1 cellular context compared by ENCODE assay signal in the genomic region with DNA sequence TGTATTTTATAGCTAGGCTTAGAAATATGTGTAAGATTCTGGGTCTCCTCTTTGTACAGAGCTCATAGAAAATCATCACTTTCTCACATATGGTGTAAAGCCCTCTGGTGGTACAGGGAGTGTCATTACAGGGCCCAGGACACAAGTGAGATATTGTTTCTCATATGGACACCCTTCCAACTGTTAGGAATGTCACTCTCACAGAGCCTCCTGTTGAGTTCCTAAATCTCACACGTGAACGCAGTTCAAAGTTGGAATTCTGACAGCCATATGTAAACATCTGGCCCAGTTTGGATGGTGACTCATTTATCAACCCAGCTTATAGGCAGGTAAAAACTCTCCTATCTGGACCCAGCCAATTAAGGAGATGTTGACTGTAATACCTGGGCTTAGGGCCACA.
TF ChIP-seq lines count a peak whose summit lies in the region.

No MANE protein-coding gene starts in this region.

TF ChIP-seq in HepG2, 621 proteins besides CTCF, POLR2A, EP300 and RAD21 (continued from another document and continues in another):
- TF ChIP-seq, protein P1, sequence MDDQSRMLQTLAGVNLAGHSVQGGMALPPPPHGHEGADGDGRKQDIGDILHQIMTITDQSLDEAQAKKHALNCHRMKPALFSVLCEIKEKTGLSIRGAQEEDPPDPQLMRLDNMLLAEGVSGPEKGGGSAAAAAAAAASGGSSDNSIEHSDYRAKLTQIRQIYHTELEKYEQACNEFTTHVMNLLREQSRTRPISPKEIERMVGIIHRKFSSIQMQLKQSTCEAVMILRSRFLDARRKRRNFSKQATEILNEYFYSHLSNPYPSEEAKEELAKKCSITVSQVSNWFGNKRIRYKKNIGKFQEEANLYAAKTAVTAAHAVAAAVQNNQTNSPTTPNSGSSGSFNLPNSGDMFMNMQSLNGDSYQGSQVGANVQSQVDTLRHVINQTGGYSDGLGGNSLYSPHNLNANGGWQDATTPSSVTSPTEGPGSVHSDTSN (CRISPR knock-in tag; IDR thresholded peaks at IDR 0.05; ENCODE audit: borderline replicate concordance), result no peak
- TF ChIP-seq, protein P2, sequence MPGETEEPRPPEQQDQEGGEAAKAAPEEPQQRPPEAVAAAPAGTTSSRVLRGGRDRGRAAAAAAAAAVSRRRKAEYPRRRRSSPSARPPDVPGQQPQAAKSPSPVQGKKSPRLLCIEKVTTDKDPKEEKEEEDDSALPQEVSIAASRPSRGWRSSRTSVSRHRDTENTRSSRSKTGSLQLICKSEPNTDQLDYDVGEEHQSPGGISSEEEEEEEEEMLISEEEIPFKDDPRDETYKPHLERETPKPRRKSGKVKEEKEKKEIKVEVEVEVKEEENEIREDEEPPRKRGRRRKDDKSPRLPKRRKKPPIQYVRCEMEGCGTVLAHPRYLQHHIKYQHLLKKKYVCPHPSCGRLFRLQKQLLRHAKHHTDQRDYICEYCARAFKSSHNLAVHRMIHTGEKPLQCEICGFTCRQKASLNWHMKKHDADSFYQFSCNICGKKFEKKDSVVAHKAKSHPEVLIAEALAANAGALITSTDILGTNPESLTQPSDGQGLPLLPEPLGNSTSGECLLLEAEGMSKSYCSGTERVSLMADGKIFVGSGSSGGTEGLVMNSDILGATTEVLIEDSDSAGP (CRISPR knock-in tag; IDR thresholded peaks at IDR 0.05; ENCODE audit: borderline replicate concordance), result no peak
- no peak for TF ChIP-seq IKZF4 (CRISPR knock-in tag; IDR thresholded peaks at IDR 0.05; ENCODE audit: borderline replicate concordance, low read depth, not compliant biosample characterization)
- no peak for TF ChIP-seq DZIP1 (CRISPR knock-in tag; IDR thresholded peaks at IDR 0.05)
- no peak for TF ChIP-seq ZNF577 (CRISPR knock-in tag; IDR thresholded peaks at IDR 0.05; ENCODE audit: borderline replicate concordance, low read depth)
- no peak for TF ChIP-seq ZBTB8A (CRISPR knock-in tag; IDR thresholded peaks at IDR 0.05; ENCODE audit: borderline replicate concordance, low read depth)
- TF ChIP-seq ZNF570 (CRISPR knock-in tag; IDR thresholded peaks at IDR 0.05; ENCODE audit: borderline replicate concordance), result no peak
- TF ChIP-seq TCF7L2 (IDR thresholded peaks at IDR 0.05; ENCODE audit: low read depth, low read length), result no peak
- no peak for TF ChIP-seq NR2C2 (CRISPR knock-in tag; IDR thresholded peaks at IDR 0.05; ENCODE audit: borderline replicate concordance)
- no peak for TF ChIP-seq ZSCAN25 (CRISPR knock-in tag; IDR thresholded peaks at IDR 0.05)
- peak; percentile 32; the same call in 1 of the 2 replicates for TF ChIP-seq ZNF614 (CRISPR knock-in tag; IDR thresholded peaks at IDR 0.05; ENCODE audit: borderline replicate concordance)
- TF ChIP-seq IRF2 (CRISPR knock-in tag; IDR thresholded peaks at IDR 0.05), result no peak
- TF ChIP-seq SMYD3 (CRISPR knock-in tag; IDR thresholded peaks at IDR 0.05), result no peak
- TF ChIP-seq GATAD1 (CRISPR knock-in tag; IDR thresholded peaks at IDR 0.05), result no peak
- no peak for TF ChIP-seq XRCC5 (optimal IDR thresholded peaks at IDR 0.05; ENCODE audit: low read length)
- no peak for TF ChIP-seq CREB1 (IDR thresholded peaks at IDR 0.05)
- no peak; the same call in 1 of the 2 replicates for TF ChIP-seq CREB1 (CRISPR knock-in tag; IDR thresholded peaks at IDR 0.05)
- no peak for TF ChIP-seq RFX5 (IDR thresholded peaks at IDR 0.05; ENCODE audit: low read depth, low read length)
- peak; percentile 51; the same call in 1 of the 2 replicates for TF ChIP-seq HMG20A (CRISPR knock-in tag; IDR thresholded peaks at IDR 0.05; ENCODE audit: borderline replicate concordance)
- no peak for TF ChIP-seq GABPB1 (CRISPR knock-in tag; IDR thresholded peaks at IDR 0.05)
- no peak for TF ChIP-seq ZNF337 (CRISPR knock-in tag; IDR thresholded peaks at IDR 0.05; ENCODE audit: borderline replicate concordance, low read depth)
- TF ChIP-seq, protein P3, sequence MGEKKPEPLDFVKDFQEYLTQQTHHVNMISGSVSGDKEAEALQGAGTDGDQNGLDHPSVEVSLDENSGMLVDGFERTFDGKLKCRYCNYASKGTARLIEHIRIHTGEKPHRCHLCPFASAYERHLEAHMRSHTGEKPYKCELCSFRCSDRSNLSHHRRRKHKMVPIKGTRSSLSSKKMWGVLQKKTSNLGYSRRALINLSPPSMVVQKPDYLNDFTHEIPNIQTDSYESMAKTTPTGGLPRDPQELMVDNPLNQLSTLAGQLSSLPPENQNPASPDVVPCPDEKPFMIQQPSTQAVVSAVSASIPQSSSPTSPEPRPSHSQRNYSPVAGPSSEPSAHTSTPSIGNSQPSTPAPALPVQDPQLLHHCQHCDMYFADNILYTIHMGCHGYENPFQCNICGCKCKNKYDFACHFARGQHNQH (CRISPR knock-in tag; IDR thresholded peaks at IDR 0.05), result peak; percentile 40; the same call in 1 of the 2 replicates
- TF ChIP-seq ZNF350 (CRISPR knock-in tag; IDR thresholded peaks at IDR 0.05; ENCODE audit: borderline replicate concordance, low read depth), result no peak
- TF ChIP-seq ZNF367 (CRISPR knock-in tag; IDR thresholded peaks at IDR 0.05; ENCODE audit: borderline replicate concordance), result no peak
- TF ChIP-seq ATF4 (CRISPR knock-in tag; IDR thresholded peaks at IDR 0.05), result no peak
- no peak for TF ChIP-seq RBFOX2 (IDR thresholded peaks at IDR 0.05; ENCODE audit: low read depth, low read length)
- peak; percentile 85 for TF ChIP-seq TBX2 (CRISPR knock-in tag; IDR thresholded peaks at IDR 0.05; ENCODE audit: borderline replicate concordance)
- no peak for TF ChIP-seq ZKSCAN1 (IDR thresholded peaks at IDR 0.05; ENCODE audit: low read length)
- 0 out of 2 replicates have a peak, but pooled peaks have one; percentile 33 for TF ChIP-seq ZFP1 (CRISPR knock-in tag; IDR thresholded peaks at IDR 0.05)
- no peak for TF ChIP-seq SP2 (CRISPR knock-in tag; IDR thresholded peaks at IDR 0.05)
- TF ChIP-seq AKNA (CRISPR knock-in tag; IDR thresholded peaks at IDR 0.05; ENCODE audit: borderline replicate concordance), result no peak
- TF ChIP-seq TAF1 (CRISPR knock-in tag; IDR thresholded peaks at IDR 0.05), result no peak
- no peak for TF ChIP-seq ZNF296 (CRISPR knock-in tag; conservative IDR thresholded peaks at IDR 0.05)
- no peak for TF ChIP-seq MTERF4 (CRISPR knock-in tag; IDR thresholded peaks at IDR 0.05)
- TF ChIP-seq REXO4 (CRISPR knock-in tag; IDR thresholded peaks at IDR 0.05; ENCODE audit: borderline replicate concordance), result no peak
- peak; percentile 93 for TF ChIP-seq BHLHE40 (IDR thresholded peaks at IDR 0.05; ENCODE audit: low read length)
- TF ChIP-seq, protein P4, sequence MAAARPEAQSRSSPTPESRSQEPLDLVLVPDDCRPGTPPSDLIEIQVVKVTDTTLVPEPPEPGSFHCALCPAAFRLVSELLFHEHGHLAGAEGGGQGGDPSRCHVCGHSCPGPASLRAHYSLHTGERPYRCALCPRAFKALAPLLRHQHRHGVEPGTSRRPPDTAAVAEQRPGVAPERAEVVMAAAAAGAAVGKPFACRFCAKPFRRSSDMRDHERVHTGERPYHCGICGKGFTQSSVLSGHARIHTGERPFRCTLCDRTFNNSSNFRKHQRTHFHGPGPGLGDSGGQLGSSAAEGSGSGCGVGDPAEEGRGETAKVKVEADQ (CRISPR knock-in tag; IDR thresholded peaks at IDR 0.05; ENCODE audit: borderline replicate concordance), result no peak
- TF ChIP-seq, protein P5, sequence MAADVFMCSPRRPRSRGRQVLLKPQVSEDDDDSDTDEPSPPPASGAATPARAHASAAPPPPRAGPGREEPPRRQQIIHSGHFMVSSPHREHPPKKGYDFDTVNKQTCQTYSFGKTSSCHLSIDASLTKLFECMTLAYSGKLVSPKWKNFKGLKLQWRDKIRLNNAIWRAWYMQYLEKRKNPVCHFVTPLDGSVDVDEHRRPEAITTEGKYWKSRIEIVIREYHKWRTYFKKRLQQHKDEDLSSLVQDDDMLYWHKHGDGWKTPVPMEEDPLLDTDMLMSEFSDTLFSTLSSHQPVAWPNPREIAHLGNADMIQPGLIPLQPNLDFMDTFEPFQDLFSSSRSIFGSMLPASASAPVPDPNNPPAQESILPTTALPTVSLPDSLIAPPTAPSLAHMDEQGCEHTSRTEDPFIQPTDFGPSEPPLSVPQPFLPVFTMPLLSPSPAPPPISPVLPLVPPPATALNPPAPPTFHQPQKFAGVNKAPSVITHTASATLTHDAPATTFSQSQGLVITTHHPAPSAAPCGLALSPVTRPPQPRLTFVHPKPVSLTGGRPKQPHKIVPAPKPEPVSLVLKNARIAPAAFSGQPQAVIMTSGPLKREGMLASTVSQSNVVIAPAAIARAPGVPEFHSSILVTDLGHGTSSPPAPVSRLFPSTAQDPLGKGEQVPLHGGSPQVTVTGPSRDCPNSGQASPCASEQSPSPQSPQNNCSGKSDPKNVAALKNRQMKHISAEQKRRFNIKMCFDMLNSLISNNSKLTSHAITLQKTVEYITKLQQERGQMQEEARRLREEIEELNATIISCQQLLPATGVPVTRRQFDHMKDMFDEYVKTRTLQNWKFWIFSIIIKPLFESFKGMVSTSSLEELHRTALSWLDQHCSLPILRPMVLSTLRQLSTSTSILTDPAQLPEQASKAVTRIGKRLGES (CRISPR knock-in tag; IDR thresholded peaks at IDR 0.05; ENCODE audit: borderline replicate concordance), result no peak
- TF ChIP-seq ZNF569 (CRISPR knock-in tag; IDR thresholded peaks at IDR 0.05; ENCODE audit: borderline replicate concordance), result no peak
- no peak for TF ChIP-seq RXRA (CRISPR knock-in tag; IDR thresholded peaks at IDR 0.05)
- no peak for TF ChIP-seq TIGD3 (CRISPR knock-in tag; IDR thresholded peaks at IDR 0.05; ENCODE audit: borderline replicate concordance)
- TF ChIP-seq NR2F1 (CRISPR knock-in tag; IDR thresholded peaks at IDR 0.05), result no peak
- TF ChIP-seq TBX3 (IDR thresholded peaks at IDR 0.05; ENCODE audit: borderline replicate concordance), result 0 out of 2 replicates have a peak, but pooled peaks have one; percentile 34
- no peak for TF ChIP-seq SNAPC2 (CRISPR knock-in tag; IDR thresholded peaks at IDR 0.05)
